Comparison of ENCODE assay signal across 18 cellular contexts in genomic region chr2:138956116-138956515, GRCh38.
"Had no signal": no experiment of that assay in that cellular context is flagged by ENCODE, and none has a peak within 500 bp of the region (broad histone marks: within the 10 kb centered on the region; RNA-seq: fewer than 3 reads in every experiment).

No MANE protein-coding gene starts in this region.

- H3K4me1 ChIP-seq: gastrocnemius medialis, heart left ventricle, stomach, testis, upper lobe of left lung had no signal

- H3K27me3 ChIP-seq: gastrocnemius medialis, heart left ventricle, ovary, stomach, testis, upper lobe of left lung had no signal

- ATAC-seq: activated CD8-positive, alpha-beta T cell treated with anti-CD3 and anti-CD28 coated beads, Interleukin-2, amount 10 ng/mL, durations not matched to agents 7 days and 5 days; activated naive CD4-positive, alpha-beta T cell treated with anti-CD3 and anti-CD28 coated beads, Interleukin-2, amount 50 U/mL, for 72 hours; activated T-cell treated with anti-CD3 and anti-CD28 coated beads, Interleukin-2, amount 50 U/mL, for 72 hours; gastrocnemius medialis; heart left ventricle had no signal

- DNase-seq: activated CD4-positive, CD25-positive, alpha-beta regulatory T cell; activated CD8-positive, alpha-beta memory T cell treated with anti-CD3 and anti-CD28 coated beads, Interleukin-2, amount 50 U/mL, for 4 hours; activated CD8-positive, alpha-beta T cell treated with anti-CD3 and anti-CD28 coated beads, Interleukin-2, amount 10 ng/mL, durations not matched to agents 7 days and 5 days; activated gamma-delta T cell; activated T-cell treated with anti-CD3 and anti-CD28 coated beads, Interleukin-2, amount 50 U/mL, for 72 hours; cortex of kidney; effector memory CD4-positive, alpha-beta T cell; gastrocnemius medialis; heart left ventricle; midbrain; ovary; stimulated activated CD4-positive, alpha-beta T cell treated with anti-CD3 and anti-CD28 coated beads, Interleukin-12 subunit alpha, Interleukin-12 subunit beta, amount 100 ng/mL, for 4 hours; stimulated activated CD4-positive, alpha-beta T cell treated with anti-CD3 and anti-CD28 coated beads, Interleukin-2, amount 100 ng/mL, for 24 hours; stomach; testis; upper lobe of left lung had no signal

- H3K27ac ChIP-seq: epithelial cell of prostate, gastrocnemius medialis, heart left ventricle, ovary, stomach, testis, upper lobe of left lung had no signal
